8 cellular contexts compared by ENCODE assay signal in genomic region chr17:19238167-19238505, GRCh38. TPM values are rescaled to one million over a fixed set of nuclear protein-coding genes. Genes with fewer than 3 reads are reported as not detected.
DNase-seq lines count a peak whose midpoint lies in the region; ATAC-seq and TF ChIP-seq lines count a peak whose summit lies in the region.

No MANE protein-coding gene starts in this region.

- H3K27ac ChIP-seq in iPS-20b (ENCODE audit: low read length) (peak overlapping the region; percentile 17), skeletal muscle tissue (ENCODE audit: low read depth, low read length) (peak overlapping the region; percentile 73)

- peaks cover 4% of the 10 kb centered on the region for H3K4me1 ChIP-seq in iPS-20b (ENCODE audit: insufficient read depth, low read length)
- peaks cover 7 to 11% (median 9%) of the 10 kb centered on the region in 3 donors for H3K4me1 ChIP-seq in skeletal muscle tissue (ENCODE audit: control insufficient read depth in 3 of 3, insufficient read depth in 3 of 3, low read length in 3 of 3)

- peak; percentile 49 for DNase-seq in G401 (ENCODE audit: low spot score)
- peak; percentile 20 for DNase-seq in LoVo (ENCODE audit: low spot score)
- DNase-seq in astrocyte of the spinal cord (ENCODE audit: low read depth, low spot score), result no peak

- TF ChIP-seq CTCF in astrocyte of the spinal cord (IDR thresholded peaks at IDR 0.05; ENCODE audit: low read depth, low read length), result no peak

- H3K9me3 ChIP-seq in iPS-20b (ENCODE audit: insufficient read depth, low read depth, low read length) (no peaks in the 10 kb centered on the region), skeletal muscle tissue (ENCODE audit: control insufficient read depth in 3 of 3, low read length in 3 of 3) (no peaks in the 10 kb centered on the region)

- no peaks in the 10 kb centered on the region for H3K27me3 ChIP-seq in iPS-20b (ENCODE audit: insufficient read depth, low read length)
- no peaks in the 10 kb centered on the region for H3K27me3 ChIP-seq in skeletal muscle tissue (ENCODE audit: control insufficient read depth in 3 of 3, insufficient read depth in 3 of 3, low read length in 3 of 3)

- H3K9ac ChIP-seq in iPS-20b (ENCODE audit: low read depth, low read length) (peak overlapping the region; percentile 79; the same call in 1 of the 2 replicates), skeletal muscle tissue (ENCODE audit: low read depth in 1 of 3, low read length in 3 of 3) (peak overlapping the region; percentile 83 to 94 (median 91))

- peak overlapping the region; percentile 85 for H3K4me3 ChIP-seq in astrocyte of the spinal cord (ENCODE audit: low read depth, low read length)
- H3K4me3 ChIP-seq in iPS-20b (ENCODE audit: low read length), result peak overlapping the region; percentile 97
- peak overlapping the region; percentile 86 to 94 (median 93) for H3K4me3 ChIP-seq in skeletal muscle tissue (ENCODE audit: low read length in 3 of 3)

- ATAC-seq in HG03045 (IDR thresholded peaks at IDR 0.05; ENCODE audit: unreplicated experiment) (no peak), GM18873 (IDR thresholded peaks at IDR 0.05; ENCODE audit: low FRiP score, unreplicated experiment) (no peak), HG03175 (IDR thresholded peaks at IDR 0.05; ENCODE audit: unreplicated experiment) (no peak)

- in situ Hi-C loops in G401 (cut with HindIII; ENCODE audit: low sequenced_read_pairs) (no loop called here), astrocyte of the spinal cord (cut with HindIII; ENCODE audit: low sequenced_read_pairs) (no loop called here)

- H3K36me3 ChIP-seq in iPS-20b (ENCODE audit: insufficient read depth, low read depth, low read length), result peaks cover 7% of the 10 kb centered on the region; the same call in 1 of the 2 replicates
- H3K36me3 ChIP-seq in skeletal muscle tissue (ENCODE audit: control insufficient read depth in 3 of 3, insufficient read depth in 3 of 3, low read length in 3 of 3), result peaks cover 0 to 2% (median 0%) of the 10 kb centered on the region in 3 donors

RNA-seq across cellular contexts. Expression of gene EPN2, which starts 1.0 kb away (rescaled TPM):
- 18.8 and 20.8 TPM in 2 replicates for total RNA-seq in G401 (2014; rRNA removed; shearing (Covaris generic))
- 18.3 TPM for total RNA-seq in skeletal muscle tissue
